Comparison of ENCODE assay signal across 10 cellular contexts in genomic region chr16:81261049-81261648, GRCh38. TPM values are rescaled to one million over a fixed set of nuclear protein-coding genes. Genes with fewer than 3 reads are reported as not detected.
DNase-seq lines count a peak whose midpoint lies in the region; FAIRE-seq and TF ChIP-seq lines count a peak whose summit lies in the region.
"Had no signal": no experiment of that assay in that cellular context is flagged by ENCODE, and none has a peak within 500 bp of the region (broad histone marks: within the 10 kb centered on the region; RNA-seq: fewer than 3 reads in every experiment).

No MANE protein-coding gene starts in this region.

- H3K9me3 ChIP-seq in endothelial cell of umbilical vein (replicated peaks; ENCODE audit: control insufficient read depth, insufficient read depth, low read length): no peaks in the 10 kb centered on the region

- no peak overlapping the region for H3K4me2 ChIP-seq in endothelial cell of umbilical vein (ENCODE audit: insufficient read depth, low read length)
- H3K4me2 ChIP-seq: BLaER1 had no signal

- peak; percentile 71 to 72 for TF ChIP-seq CTCF in endothelial cell of umbilical vein (IDR thresholded peaks at IDR 0.05; ENCODE audit: extremely low read depth in 1 of 2, insufficient read depth in 1 of 2, low read depth in 1 of 2, low read length in 2 of 2)

- intact Hi-C loops in endothelial cell of umbilical vein (cut with micrococcal nuclease): loop anchor here (1.0 kb wide), 4 partner anchors 53 to 477 kb away; partner anchors contain the start of gene GAN

- H3K9ac ChIP-seq in endothelial cell of umbilical vein (replicated peaks; ENCODE audit: extremely low read depth, insufficient read depth, low read length): no peak overlapping the region
- H3K9ac ChIP-seq: BLaER1 had no signal

- POLR2A ChIA-PET in endothelial cell of umbilical vein (lab: Charles Lee): interaction anchor here (0.7 kb wide), 1 partner anchor 15 kb away, joined by 4 read pairs; no protein-coding TSS in a partner anchor

- H3K27ac ChIP-seq in endothelial cell of umbilical vein (ENCODE audit: insufficient read depth, low read depth, low read length): no peak overlapping the region
- H3K27ac ChIP-seq: BLaER1 had no signal

- CTCF ChIA-PET in endothelial cell of umbilical vein (lab: Charles Lee): interaction anchor here (0.6 to 2.5 kb wide), 40 partner anchors 9 to 476 kb away, joined by 3 to 20 read pairs (median 4); partner anchors contain the start of genes ATMIN, BCO1 and GAN

- no peaks in the 10 kb centered on the region for H3K4me1 ChIP-seq in endothelial cell of umbilical vein (ENCODE audit: control insufficient read depth, extremely low read depth, insufficient read depth, low read length)
- H3K4me1 ChIP-seq: BLaER1 had no signal

- BruUV-seq in endothelial cell of umbilical vein (replicated peaks; lab: Mats Ljungman, UMichigan): no TSS peak

- H3K79me2 ChIP-seq in endothelial cell of umbilical vein (ENCODE audit: control insufficient read depth, insufficient read depth, low read length): no peaks in the 10 kb centered on the region

- peaks cover 0 to 1% of the 10 kb centered on the region in 2 experiments for H3K27me3 ChIP-seq in endothelial cell of umbilical vein (ENCODE audit: control insufficient read depth in 2 of 2, insufficient read depth in 2 of 2, low read length in 2 of 2)
- H3K27me3 ChIP-seq: BLaER1 had no signal

- no peak overlapping the region for H3K4me3 ChIP-seq in endothelial cell of umbilical vein (replicated peaks in 1 of 3; ENCODE audit: insufficient read depth in 1 of 3, low read depth in 1 of 3, low read length in 3 of 3)
- H3K4me3 ChIP-seq: BLaER1 had no signal

- H3K36me3 ChIP-seq in endothelial cell of umbilical vein (ENCODE audit: control insufficient read depth in 2 of 2, extremely low read depth in 1 of 2, insufficient read depth in 2 of 2, low read length in 2 of 2): no peaks in the 10 kb centered on the region
- H3K36me3 ChIP-seq: BLaER1 had no signal

- dilution Hi-C loops in endothelial cell of umbilical vein (cut with MboI; ENCODE audit: extremely low pct_ligation_motif_present, low sequenced_read_pairs): no loop called here

- no peaks in the 10 kb centered on the region for H4K20me1 ChIP-seq in endothelial cell of umbilical vein (replicated peaks; ENCODE audit: control insufficient read depth, extremely low read depth, insufficient read depth, low read length)
- H4K20me1 ChIP-seq: BLaER1 had no signal

- peak; percentile 84 for FAIRE-seq in endothelial cell of umbilical vein (lab: Jason Lieb, UNC)

- no peak overlapping the region for H2AFZ ChIP-seq in endothelial cell of umbilical vein (ENCODE audit: low read depth, low read length)

- no peak for TF ChIP-seq POLR2A in endothelial cell of umbilical vein (IDR thresholded peaks at IDR 0.05; ENCODE audit: low read depth, low read length)

- peak; percentile 5 for DNase-seq in NCI-H82 (lab: John Stamatoyannopoulos, UW)
- DNase-seq in NCI-H82 treated with DMSO at 0.1 percent for 48 hours (lab: John Stamatoyannopoulos, UW; ENCODE audit: unreplicated experiment): no peak
- DNase-seq in SKM-1 treated with dmso at 0.1 percent for 144 hours (lab: John Stamatoyannopoulos, UW; ENCODE audit: unreplicated experiment): peak; percentile 62
- DNase-seq in endothelial cell of umbilical vein (ENCODE audit: low read depth, low spot score): peak; percentile 30
- DNase-seq in stimulated activated CD4-positive, alpha-beta T cell treated with anti-CD3 and anti-CD28 coated beads, Interleukin-2, amount 100 ng/mL, for 24 hours: peak; percentile 31
- DNase-seq in SK-N-DZ (ENCODE audit: low spot score): no peak
- no peak for DNase-seq in GM19240 (ENCODE audit: insufficient read length, low spot score)
- no peak for DNase-seq in activated CD4-positive, CD25-positive, alpha-beta regulatory T cell (lab: John Stamatoyannopoulos, UW)

- H3K9me1 ChIP-seq in endothelial cell of umbilical vein (replicated peaks; ENCODE audit: control insufficient read depth, extremely low read depth, insufficient read depth, low read length): no peaks in the 10 kb centered on the region

TF ChIP-seq in endothelial cell of umbilical vein, 7 proteins besides CTCF, POLR2A, EP300 and RAD21:
- TF ChIP-seq EZH2 (IDR thresholded peaks at IDR 0.05; ENCODE audit: borderline replicate concordance, low read depth, low read length, severe bottlenecking) (no peak), JUN (IDR thresholded peaks at IDR 0.05; ENCODE audit: borderline replicate concordance, insufficient read depth, insufficient read length, low read depth) (no peak), MAX (IDR thresholded peaks at IDR 0.05; ENCODE audit: insufficient read depth, insufficient read length) (no peak), POLR2AphosphoS5 (IDR thresholded peaks at IDR 0.05; ENCODE audit: insufficient read depth, low read depth, low read length) (no peak), GATA2 (IDR thresholded peaks at IDR 0.05; ENCODE audit: insufficient read depth, insufficient read length, low read depth, low read length) (no peak), MYC (IDR thresholded peaks at IDR 0.05; ENCODE audit: low read depth, low read length) (no peak), FOS (IDR thresholded peaks at IDR 0.05; ENCODE audit: borderline replicate concordance, insufficient read depth, low read length) (no peak)

RNA-seq across cellular contexts. Expression of gene BCO1, which starts 22.7 kb away (rescaled TPM):
- total RNA-seq in endothelial cell of umbilical vein: not detected in 2 replicates
- polyA plus RNA-seq in endothelial cell of umbilical vein: not detected in 2 replicates
- polyA plus RNA-seq in endothelial cell of umbilical vein (2011; cell fraction: cytosol; rRNA removed): 0.03 and 0.04 TPM in 2 replicates
- polyA plus RNA-seq in endothelial cell of umbilical vein (2011; cell fraction: nucleus; rRNA removed): not detected in 2 replicates
- not detected in 2 replicates for polyA plus RNA-seq in endothelial cell of umbilical vein (2012)
- not detected in 2 replicates for polyA minus RNA-seq in endothelial cell of umbilical vein
- polyA minus RNA-seq in endothelial cell of umbilical vein (2011; cell fraction: cytosol; rRNA and poly(A)+ RNA removed): not detected
- not detected in 2 replicates for polyA minus RNA-seq in endothelial cell of umbilical vein (2011; cell fraction: nucleus; rRNA and poly(A)+ RNA removed)
- 0.35 and 0.46 TPM in 2 replicates for polyA plus RNA-seq in SK-N-DZ (2014; cell fraction: cytosol; rRNA removed)
- 0.31 and 0.38 TPM in 2 replicates for polyA plus RNA-seq in SK-N-DZ (2014; cell fraction: nucleus; rRNA removed)
- polyA plus RNA-seq: neural cell had no signal

RNA-seq across cellular contexts. Expression of gene GAN, which starts 53.6 kb away (rescaled TPM):
- 11.1 and 12.2 TPM in 2 replicates for total RNA-seq in endothelial cell of umbilical vein
- 1.6 and 1.8 TPM in 2 replicates for polyA plus RNA-seq in endothelial cell of umbilical vein
- polyA plus RNA-seq in endothelial cell of umbilical vein (2011; cell fraction: cytosol; rRNA removed): 1.5 and 1.7 TPM in 2 replicates
- polyA plus RNA-seq in endothelial cell of umbilical vein (2011; cell fraction: nucleus; rRNA removed): 3.8 and 5.2 TPM in 2 replicates
- polyA plus RNA-seq in endothelial cell of umbilical vein (2012): 2.5 and 2.6 TPM in 2 replicates
- polyA minus RNA-seq in endothelial cell of umbilical vein: 13.1 and 13.9 TPM in 2 replicates
- polyA minus RNA-seq in endothelial cell of umbilical vein (2011; cell fraction: cytosol; rRNA and poly(A)+ RNA removed): 13.9 TPM
- polyA minus RNA-seq in endothelial cell of umbilical vein (2011; cell fraction: nucleus; rRNA and poly(A)+ RNA removed): 8.7 and 11.7 TPM in 2 replicates
- polyA plus RNA-seq in SK-N-DZ (2014; cell fraction: cytosol; rRNA removed): 6.0 and 8.1 TPM in 2 replicates
- 5.2 and 5.9 TPM in 2 replicates for polyA plus RNA-seq in SK-N-DZ (2014; cell fraction: nucleus; rRNA removed)

Comparison
In these comparisons a context has a peak if more than half of its experiments do, and no peak if none do; other contexts are left out.
1. DNase-seq: peak in NCI-H82 (single experiment), SKM-1 treated with dmso at 0.1 percent for 144 hours (single experiment), endothelial cell of umbilical vein (single experiment) and stimulated activated CD4-positive, alpha-beta T cell treated with anti-CD3 and anti-CD28 coated beads, Interleukin-2, amount 100 ng/mL, for 24 hours (2 of 2); none in NCI-H82 treated with DMSO at 0.1 percent for 48 hours (single experiment), SK-N-DZ (single experiment), GM19240 (single experiment) and activated CD4-positive, CD25-positive, alpha-beta regulatory T cell (0 of 4).